11 cellular contexts compared by ENCODE assay signal in genomic region chr3:134370611-134371451, GRCh38. TPM values are rescaled to one million over a fixed set of nuclear protein-coding genes. Genes with fewer than 3 reads are reported as not detected.
A peak's percentile ranks its signal among the peaks of the same experiment; 100 is the strongest.
DNase-seq lines count a peak whose midpoint lies in the region; ATAC-seq and TF ChIP-seq lines count a peak whose summit lies in the region.
"Had no signal": no experiment of that assay in that cellular context is flagged by ENCODE, and none has a peak within 500 bp of the region (broad histone marks: within the 10 kb centered on the region; RNA-seq: fewer than 3 reads in every experiment).

No MANE protein-coding gene starts in this region.

- 0 out of 22 replicates have a peak overlapping the region, but pooled peaks of 1 of the 11 experiments have one; percentile 1 for H3K9ac ChIP-seq in BLaER1 treated with 17β-estradiol and CSF1 and Interleukin-3, amounts not matched to agents 10 nM and 100 nM
- no peak overlapping the region for H3K9ac ChIP-seq in rectal smooth muscle tissue (ENCODE audit: low read length)

- H3K36me3 ChIP-seq in BLaER1 treated with 17β-estradiol and CSF1 and Interleukin-3, amounts not matched to agents 10 nM and 100 nM: no peaks in the 10 kb centered on the region
- H3K36me3 ChIP-seq in RWPE2 (ENCODE audit: low read depth): peaks cover 77% of the 10 kb centered on the region
- peaks cover 19% of the 10 kb centered on the region for H3K36me3 ChIP-seq in rectal smooth muscle tissue (ENCODE audit: control insufficient read depth, insufficient read depth, low read length)

- H3K4me2 ChIP-seq in BLaER1 treated with 17β-estradiol and CSF1 and Interleukin-3, amounts not matched to agents 10 nM and 100 nM: peak overlapping the region in 10 of 11 experiments; percentile 10 to 87 (median 72); a peak in 19 of 22 replicates

- no peak overlapping the region for H3K27ac Mint-ChIP-seq in activated naive CD8-positive, alpha-beta T cell treated with anti-CD3 and anti-CD28 coated beads, Interleukin-2, amount 50 U/mL, for 24 hours
- no peak overlapping the region for H3K27ac Mint-ChIP-seq in activated T-helper 2 cell treated with anti-CD3 and anti-CD28 coated beads, Interferon-gamma antibody, Interleukin-2, Interleukin-4, amounts not matched to agents 10 μg/mL and 5 μg/mL and 100 μg/mL, durations not matched to agents 14 hours and 24 hours and 36 hours
- H3K27ac Mint-ChIP-seq: activated CD8-positive, alpha-beta T cell treated with anti-CD3 and anti-CD28 coated beads for 36 hours; dendritic cell treated with granulocyte-macrophage colony-stimulating factor and Interleukin-4, amounts not matched to agents 40 ng/mL and 50 ng/mL, for 4 days had no signal

- DNase-seq in RWPE2 (ENCODE audit: low spot score): no peak
- no peak for DNase-seq in foreskin fibroblast
- no peak for DNase-seq in activated naive CD8-positive, alpha-beta T cell treated with anti-CD3 and anti-CD28 coated beads, Interleukin-2, amount 50 U/mL, for 24 hours
- no peak for DNase-seq in iPS-NIHi11 (ENCODE audit: low spot score)
- no peak for DNase-seq in activated T-helper 2 cell treated with anti-CD3 and anti-CD28 coated beads, Interferon-gamma antibody, Interleukin-2, Interleukin-4, amounts not matched to agents 10 μg/mL and 5 μg/mL and 100 μg/mL, durations not matched to agents 14 hours and 24 hours and 36 hours (ENCODE audit: low spot score)
- DNase-seq: activated CD8-positive, alpha-beta T cell treated with anti-CD3 and anti-CD28 coated beads for 36 hours had no signal

- H3K36me3 Mint-ChIP-seq in activated naive CD8-positive, alpha-beta T cell treated with anti-CD3 and anti-CD28 coated beads, Interleukin-2, amount 50 U/mL, for 24 hours (ENCODE audit: low read depth): no peaks in the 10 kb centered on the region
- H3K36me3 Mint-ChIP-seq in activated T-helper 2 cell treated with anti-CD3 and anti-CD28 coated beads, Interferon-gamma antibody, Interleukin-2, Interleukin-4, amounts not matched to agents 10 μg/mL and 5 μg/mL and 100 μg/mL, durations not matched to agents 14 hours and 24 hours and 36 hours (ENCODE audit: low read depth): no peaks in the 10 kb centered on the region

- no peak overlapping the region for H3K4me3 ChIP-seq in BLaER1 treated with 17β-estradiol and CSF1 and Interleukin-3, amounts not matched to agents 10 nM and 100 nM
- H3K4me3 ChIP-seq in RWPE2 (ENCODE audit: severe bottlenecking) (no peak overlapping the region), foreskin fibroblast (ENCODE audit: low read depth in 1 of 2, low read length in 2 of 2) (peak overlapping the region; percentile 66 to 81), rectal smooth muscle tissue (ENCODE audit: low read length) (peak overlapping the region; percentile 19)

- peaks cover 7% of the 10 kb centered on the region for H3K4me1 Mint-ChIP-seq in activated naive CD8-positive, alpha-beta T cell treated with anti-CD3 and anti-CD28 coated beads, Interleukin-2, amount 50 U/mL, for 24 hours
- peaks cover 5% of the 10 kb centered on the region for H3K4me1 Mint-ChIP-seq in activated T-helper 2 cell treated with anti-CD3 and anti-CD28 coated beads, Interferon-gamma antibody, Interleukin-2, Interleukin-4, amounts not matched to agents 10 μg/mL and 5 μg/mL and 100 μg/mL, durations not matched to agents 14 hours and 24 hours and 36 hours (ENCODE audit: low read depth)

- intact Hi-C loops in activated T-helper 2 cell treated with anti-CD3 and anti-CD28 coated beads, Interferon-gamma antibody, Interleukin-2, Interleukin-4, amounts not matched to agents 10 μg/mL and 5 μg/mL and 100 μg/mL, durations not matched to agents 14 hours and 24 hours and 36 hours (cut with micrococcal nuclease): loop anchor here (10.0 kb wide), 1 partner anchor 156 kb away; no protein-coding TSS in a partner anchor

- H4K20me1 ChIP-seq in BLaER1 treated with 17β-estradiol and CSF1 and Interleukin-3, amounts not matched to agents 10 nM and 100 nM: peaks cover 0 to 31% (median 11%) of the 10 kb centered on the region in 11 experiments; a peak in 12 of 22 replicates

- H3K27me3 Mint-ChIP-seq in activated naive CD8-positive, alpha-beta T cell treated with anti-CD3 and anti-CD28 coated beads, Interleukin-2, amount 50 U/mL, for 24 hours: peaks cover 28% of the 10 kb centered on the region
- H3K27me3 Mint-ChIP-seq in activated T-helper 2 cell treated with anti-CD3 and anti-CD28 coated beads, Interferon-gamma antibody, Interleukin-2, Interleukin-4, amounts not matched to agents 10 μg/mL and 5 μg/mL and 100 μg/mL, durations not matched to agents 14 hours and 24 hours and 36 hours (ENCODE audit: low read depth): peaks cover 33% of the 10 kb centered on the region

- H3K27ac ChIP-seq in BLaER1 treated with 17β-estradiol and CSF1 and Interleukin-3, amounts not matched to agents 10 nM and 100 nM: no peak overlapping the region
- H3K27ac ChIP-seq in RWPE2 (ENCODE audit: poor library complexity, severe bottlenecking) (peak overlapping the region; percentile 96), rectal smooth muscle tissue (ENCODE audit: low read depth, low read length) (peak overlapping the region; percentile 98)

- H3K9me3 ChIP-seq in BLaER1 treated with 17β-estradiol and CSF1 and Interleukin-3, amounts not matched to agents 10 nM and 100 nM (replicated peaks in 1 of 11): no peaks in the 10 kb centered on the region
- H3K9me3 ChIP-seq in RWPE2 (ENCODE audit: severe bottlenecking): no peaks in the 10 kb centered on the region
- H3K9me3 ChIP-seq: Peyer's patch had no signal

- peaks cover 16 to 69% (median 38%) of the 10 kb centered on the region in 10 experiments; a peak in 19 of 20 replicates for H3K4me1 ChIP-seq in BLaER1 treated with 17β-estradiol and CSF1 and Interleukin-3, amounts not matched to agents 10 nM and 100 nM
- H3K4me1 ChIP-seq in RWPE2 (ENCODE audit: insufficient read depth, poor library complexity, severe bottlenecking) (peaks cover 56% of the 10 kb centered on the region), rectal smooth muscle tissue (ENCODE audit: control insufficient read depth, insufficient read depth, low read length) (peaks cover 67% of the 10 kb centered on the region)

- ATAC-seq in RWPE2 (ENCODE audit: low read depth) (no peak), HG03469 (IDR thresholded peaks at IDR 0.05; ENCODE audit: unreplicated experiment) (no peak)
- no peak for ATAC-seq in activated naive CD8-positive, alpha-beta T cell treated with anti-CD3 and anti-CD28 coated beads, Interleukin-2, amount 50 U/mL, for 24 hours
- ATAC-seq: activated CD8-positive, alpha-beta T cell treated with anti-CD3 and anti-CD28 coated beads for 36 hours had no signal

- no peak overlapping the region for H3K4me3 Mint-ChIP-seq in activated naive CD8-positive, alpha-beta T cell treated with anti-CD3 and anti-CD28 coated beads, Interleukin-2, amount 50 U/mL, for 24 hours
- H3K4me3 Mint-ChIP-seq in activated T-helper 2 cell treated with anti-CD3 and anti-CD28 coated beads, Interferon-gamma antibody, Interleukin-2, Interleukin-4, amounts not matched to agents 10 μg/mL and 5 μg/mL and 100 μg/mL, durations not matched to agents 14 hours and 24 hours and 36 hours (ENCODE audit: low read depth): no peak overlapping the region
- H3K4me3 Mint-ChIP-seq: activated CD8-positive, alpha-beta T cell treated with anti-CD3 and anti-CD28 coated beads for 36 hours; dendritic cell treated with granulocyte-macrophage colony-stimulating factor and Interleukin-4, amounts not matched to agents 40 ng/mL and 50 ng/mL, for 4 days had no signal

- TF ChIP-seq CTCF in RWPE2 (IDR thresholded peaks at IDR 0.05; ENCODE audit: poor library complexity, severe bottlenecking) (no peak), foreskin fibroblast (IDR thresholded peaks at IDR 0.05; ENCODE audit: low read depth, low read length) (no peak)

- peaks cover 27 to 63% (median 30%) of the 10 kb centered on the region in 11 experiments for H3K27me3 ChIP-seq in BLaER1 treated with 17β-estradiol and CSF1 and Interleukin-3, amounts not matched to agents 10 nM and 100 nM
- H3K27me3 ChIP-seq in RWPE2 (ENCODE audit: insufficient read depth, poor library complexity, severe bottlenecking) (no peaks in the 10 kb centered on the region), rectal smooth muscle tissue (ENCODE audit: control insufficient read depth, insufficient read depth, low read length) (no peaks in the 10 kb centered on the region)
- H3K27me3 ChIP-seq: Peyer's patch had no signal

- H3K9me3 Mint-ChIP-seq in activated naive CD8-positive, alpha-beta T cell treated with anti-CD3 and anti-CD28 coated beads, Interleukin-2, amount 50 U/mL, for 24 hours: no peaks in the 10 kb centered on the region
- H3K9me3 Mint-ChIP-seq in activated T-helper 2 cell treated with anti-CD3 and anti-CD28 coated beads, Interferon-gamma antibody, Interleukin-2, Interleukin-4, amounts not matched to agents 10 μg/mL and 5 μg/mL and 100 μg/mL, durations not matched to agents 14 hours and 24 hours and 36 hours: no peaks in the 10 kb centered on the region
- H3K9me3 Mint-ChIP-seq: activated CD8-positive, alpha-beta T cell treated with anti-CD3 and anti-CD28 coated beads for 36 hours; dendritic cell treated with granulocyte-macrophage colony-stimulating factor and Interleukin-4, amounts not matched to agents 40 ng/mL and 50 ng/mL, for 4 days had no signal

RNA-seq across cellular contexts. Expression of gene AMOTL2, which starts 3.4 kb away (rescaled TPM):
- not detected in 2 replicates for total RNA-seq in activated T-helper 2 cell treated with anti-CD3 and anti-CD28 coated beads, Interferon-gamma antibody, Interleukin-2, Interleukin-4, amounts not matched to agents 10 μg/mL and 5 μg/mL and 100 μg/mL, durations not matched to agents 14 hours and 24 hours and 36 hours
- total RNA-seq: activated CD8-positive, alpha-beta T cell treated with anti-CD3 and anti-CD28 coated beads for 36 hours had no signal

Comparison
In these comparisons a context has a peak if more than half of its experiments do, and no peak if none do; other contexts are left out.
1. H3K27ac ChIP-seq: peak in RWPE2 (single experiment) and rectal smooth muscle tissue (single experiment); none in BLaER1 treated with 17β-estradiol and CSF1 and Interleukin-3, amounts not matched to agents 10 nM and 100 nM (0 of 11).
2. H3K4me3 ChIP-seq: peak in foreskin fibroblast (2 of 2) and rectal smooth muscle tissue (single experiment); none in BLaER1 treated with 17β-estradiol and CSF1 and Interleukin-3, amounts not matched to agents 10 nM and 100 nM (0 of 10) and RWPE2 (single experiment).